Comparison of ENCODE assay signal across 16 cellular contexts in genomic region chr2:240456607-240457222, GRCh38. TPM values are rescaled to one million over a fixed set of nuclear protein-coding genes. Genes with fewer than 3 reads are reported as not detected.
DNase-seq lines count a peak whose midpoint lies in the region; ATAC-seq and TF ChIP-seq lines count a peak whose summit lies in the region.
"Had no signal": no experiment of that assay in that cellular context is flagged by ENCODE, and none has a peak within 500 bp of the region (broad histone marks: within the 10 kb centered on the region; RNA-seq: fewer than 3 reads in every experiment).

No MANE protein-coding gene starts in this region.

- peaks cover 0 to 54% (median 0%) of the 10 kb centered on the region in 4 donors for H3K27me3 ChIP-seq in esophagus squamous epithelium

- no peak for TF ChIP-seq CTCF in Calu3 (IDR thresholded peaks at IDR 0.05; ENCODE audit: unreplicated experiment)
- TF ChIP-seq CTCF in LNCaP clone FGC (IDR thresholded peaks at IDR 0.05; ENCODE audit: control insufficient read depth, extremely low read depth, insufficient read depth) = no peak
- no peak for TF ChIP-seq CTCF in esophagus squamous epithelium (IDR thresholded peaks at IDR 0.05)
- TF ChIP-seq CTCF in osteocyte (IDR thresholded peaks at IDR 0.05) = no peak

- no peaks in the 10 kb centered on the region for H3K9me3 ChIP-seq in esophagus squamous epithelium

- CTCF ChIA-PET in Calu3 (lab: Charles Lee) = no interaction called here

- H3K27ac Mint-ChIP-seq in Calu3 (ENCODE audit: unreplicated experiment) (no peak overlapping the region), osteocyte (ENCODE audit: unreplicated experiment) (no peak overlapping the region)
- H3K27ac Mint-ChIP-seq: activated CD8-positive, alpha-beta T cell treated with anti-CD3 and anti-CD28 coated beads, Interleukin-2, amount 10 ng/mL, durations not matched to agents 7 days and 5 days; T-cell had no signal

- H3K27me3 Mint-ChIP-seq in Calu3 (ENCODE audit: unreplicated experiment) (peaks cover 17% of the 10 kb centered on the region), osteocyte (ENCODE audit: unreplicated experiment) (no peaks in the 10 kb centered on the region)

- peaks cover 47 to 72% (median 65%) of the 10 kb centered on the region in 3 donors for H3K4me1 ChIP-seq in esophagus squamous epithelium

- H3K4me3 Mint-ChIP-seq in Calu3 (ENCODE audit: low read depth, unreplicated experiment) (peak overlapping the region; percentile 24), osteocyte (ENCODE audit: unreplicated experiment) (peak overlapping the region; percentile 33)
- H3K4me3 Mint-ChIP-seq: activated CD8-positive, alpha-beta T cell treated with anti-CD3 and anti-CD28 coated beads, Interleukin-2, amount 10 ng/mL, durations not matched to agents 7 days and 5 days; T-cell had no signal

- H3K36me3 Mint-ChIP-seq in Calu3 (ENCODE audit: insufficient read depth, unreplicated experiment) (peaks cover 40% of the 10 kb centered on the region), osteocyte (ENCODE audit: unreplicated experiment) (no peaks in the 10 kb centered on the region)
- H3K36me3 Mint-ChIP-seq: T-cell had no signal

- WGBS in esophagus squamous epithelium, 2 donors = 36% methylated on average over 2 of the region's 13 CpGs; no CpG with 5 or more reads in 1 of the 2 donors

- peaks cover 10% of the 10 kb centered on the region for H3K4me1 Mint-ChIP-seq in Calu3 (ENCODE audit: low read depth, unreplicated experiment)
- H3K4me1 Mint-ChIP-seq in osteocyte (ENCODE audit: unreplicated experiment) = peaks cover 35% of the 10 kb centered on the region

- H3K9me3 Mint-ChIP-seq in Calu3 (ENCODE audit: low read depth, unreplicated experiment) (no peaks in the 10 kb centered on the region), osteocyte (ENCODE audit: unreplicated experiment) (no peaks in the 10 kb centered on the region)
- H3K9me3 Mint-ChIP-seq: T-cell had no signal

- intact Hi-C loops in Calu3 (cut with micrococcal nuclease; ENCODE audit: unreplicated experiment) (no loop called here), esophagus squamous epithelium (cut with DNase I) (no loop called here)

- H3K27ac ChIP-seq in esophagus squamous epithelium = peak overlapping the region; percentile 63 to 85 (median 74)

- no TSS peak for BruUV-seq in Calu3 (replicated peaks; lab: Mats Ljungman, UMichigan)

- TF ChIP-seq POLR2A in esophagus squamous epithelium (IDR thresholded peaks at IDR 0.05) = no peak

- no peak for ATAC-seq in HG02642 (IDR thresholded peaks at IDR 0.05; ENCODE audit: poor library complexity, unreplicated experiment)
- ATAC-seq: activated CD8-positive, alpha-beta T cell treated with anti-CD3 and anti-CD28 coated beads, Interleukin-2, amount 10 ng/mL, durations not matched to agents 7 days and 5 days; GM12878; T-cell had no signal

- H3K36me3 ChIP-seq in esophagus squamous epithelium = peaks cover 0 to 33% (median 0%) of the 10 kb centered on the region in 3 donors

- H3K4me3 ChIP-seq in LNCaP clone FGC (ENCODE audit: low read depth, low read length) (peak overlapping the region; percentile 15; the same call in 1 of the 2 replicates), esophagus squamous epithelium (peak overlapping the region in 2 of 4 donors; percentile 47 to 60)
- H3K4me3 ChIP-seq: GM12878 had no signal

- DNase-seq in Calu3 = no peak
- no peak for DNase-seq in LNCaP clone FGC (ENCODE audit: low read depth)
- no peak for DNase-seq in esophagus squamous epithelium (lab: John Stamatoyannopoulos, UW)
- no peak for DNase-seq in osteocyte (ENCODE audit: extremely low spot score, unreplicated experiment)
- no peak for DNase-seq in cerebellar nuclear complex (lab: John Stamatoyannopoulos, UW)
- DNase-seq in HT-29 (ENCODE audit: low spot score) = no peak
- DNase-seq: activated CD8-positive, alpha-beta T cell treated with anti-CD3 and anti-CD28 coated beads, Interleukin-2, amount 10 ng/mL, durations not matched to agents 7 days and 5 days; COR-L47; effector CD4-positive, alpha-beta T cell; NCI-H1105 treated with DMSO at 0.1 percent for 48 hours; NCI-H345; SHP77; stimulated activated CD4-positive, alpha-beta T cell treated with anti-CD3 and anti-CD28 coated beads, Interleukin-2, amount 100 ng/mL, for 48 hours; T-cell had no signal

RNA-seq across cellular contexts. Expression of gene GPC1, which starts 21.3 kb away (rescaled TPM):
- 41.8 and 51.5 TPM in 2 replicates for total RNA-seq in Calu3 (2022)
- total RNA-seq in esophagus squamous epithelium = 100 to 1,000 TPM in 1 of 4 donors, 10 to 100 TPM in 3; 59.3 to 129 (median 78.6) TPM
- 148 and 149 TPM in 2 replicates for total RNA-seq in osteocyte
- total RNA-seq in HT-29 (2014; rRNA removed; shearing (Covaris generic)) = 9.9 and 12.3 TPM in 2 replicates
